ENCODE assay signal across 8 cellular contexts in the genomic region with DNA sequence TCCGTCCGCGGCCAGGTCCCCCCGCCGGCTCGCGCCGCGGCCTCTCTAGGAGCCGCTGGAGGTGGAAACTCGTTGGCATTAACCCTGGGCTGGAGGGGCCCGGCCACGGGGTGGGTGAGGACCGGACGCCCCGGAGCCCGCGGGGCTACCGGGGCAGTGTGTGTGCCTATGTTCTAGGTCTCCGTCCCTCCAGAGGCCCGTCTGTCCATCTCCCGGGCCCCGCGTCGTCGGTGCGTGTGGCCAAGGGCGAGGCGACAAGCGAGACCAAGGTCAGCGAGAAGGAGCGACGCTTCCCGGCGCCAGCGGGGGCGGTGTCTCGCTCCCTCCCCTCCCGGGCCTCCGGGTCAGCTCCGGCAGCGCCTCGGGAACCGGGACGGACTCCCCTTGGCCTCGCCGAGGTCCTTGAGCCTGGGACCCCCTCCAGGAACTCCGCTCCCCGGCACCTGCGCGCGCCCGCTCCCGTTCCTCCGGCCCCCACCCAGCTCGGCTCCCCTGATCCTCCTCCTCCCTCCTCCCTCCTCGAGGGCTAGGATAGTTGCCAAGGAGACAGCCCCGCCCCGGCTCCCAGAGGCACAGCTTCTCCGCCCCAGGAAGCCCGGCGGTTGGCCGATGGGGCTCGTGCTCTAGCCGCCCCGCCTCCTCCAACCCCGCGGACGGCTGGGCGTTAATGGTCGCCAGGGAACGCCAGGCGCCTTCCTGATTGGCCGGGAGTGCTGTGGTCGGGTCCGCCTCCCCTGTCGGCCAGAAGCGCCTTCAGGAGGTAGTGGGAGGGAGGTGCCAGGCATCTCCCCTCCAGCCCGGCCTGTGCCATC. TPM values are rescaled to one million over a fixed set of nuclear protein-coding genes. Genes with fewer than 3 reads are reported as not detected.
DNase-seq lines count a peak whose midpoint lies in the region; ATAC-seq and TF ChIP-seq lines count a peak whose summit lies in the region.

No MANE protein-coding gene starts in this region.

- no peaks in the 10 kb centered on the region for H3K27me3 ChIP-seq in gastroesophageal sphincter

- H3K9me3 Mint-ChIP-seq in activated naive CD4-positive, alpha-beta T cell treated with anti-CD3 and anti-CD28 coated beads, Interleukin-2, amount 10 ng/mL, durations not matched to agents 7 days and 5 days, result no peaks in the 10 kb centered on the region

- ATAC-seq in gastroesophageal sphincter, result peak; percentile 96

- DNase-seq in HFF-Myc (ENCODE audit: extremely low read depth, low read depth) (peak; percentile 87), NAMALWA (ENCODE audit: low spot score) (peak; percentile 97), SK-MEL-5 (ENCODE audit: low read depth, low spot score) (peak; percentile 97), non-pigmented ciliary epithelial cell (ENCODE audit: low read depth) (peak; percentile 78), superior temporal gyrus (ENCODE audit: extremely low spot score) (peak; percentile 96)
- DNase-seq in activated naive CD4-positive, alpha-beta T cell treated with anti-CD3 and anti-CD28 coated beads, Interleukin-2, amount 10 ng/mL, durations not matched to agents 7 days and 5 days, result peak; percentile 98

- 0% methylated on average over 1 of the region's 79 CpGs; no CpG with 5 or more reads in 1 of the 2 donors for WGBS in gastroesophageal sphincter (ENCODE audit: low coverage in 1 of 2), 2 donors

- peak overlapping the region; percentile 82 for H3K27ac Mint-ChIP-seq in activated naive CD4-positive, alpha-beta T cell treated with anti-CD3 and anti-CD28 coated beads, Interleukin-2, amount 10 ng/mL, durations not matched to agents 7 days and 5 days

- H3K4me3 ChIP-seq in GM08714 (ENCODE audit: low read length) (peak overlapping the region; percentile 74), HFF-Myc (replicated peaks; ENCODE audit: low read depth, low read length) (peak overlapping the region; percentile 68), gastroesophageal sphincter (peak overlapping the region; percentile 54 to 94)

- H3K27me3 Mint-ChIP-seq in activated naive CD4-positive, alpha-beta T cell treated with anti-CD3 and anti-CD28 coated beads, Interleukin-2, amount 10 ng/mL, durations not matched to agents 7 days and 5 days, result peaks cover 14% of the 10 kb centered on the region

- no peaks in the 10 kb centered on the region for H3K9me3 ChIP-seq in gastroesophageal sphincter

- H3K36me3 ChIP-seq in gastroesophageal sphincter, result peaks cover 0 to 30% of the 10 kb centered on the region in 2 donors

- no peak for TF ChIP-seq EP300 in gastroesophageal sphincter (IDR thresholded peaks at IDR 0.05)

- H3K27ac ChIP-seq in gastroesophageal sphincter, result peak overlapping the region; percentile 88 to 100 (median 100)

- H3K4me1 Mint-ChIP-seq in activated naive CD4-positive, alpha-beta T cell treated with anti-CD3 and anti-CD28 coated beads, Interleukin-2, amount 10 ng/mL, durations not matched to agents 7 days and 5 days, result peaks cover 42% of the 10 kb centered on the region

- peaks cover 0 to 42% (median 8%) of the 10 kb centered on the region in 3 donors for H3K4me1 ChIP-seq in gastroesophageal sphincter

- H3K4me3 Mint-ChIP-seq in activated naive CD4-positive, alpha-beta T cell treated with anti-CD3 and anti-CD28 coated beads, Interleukin-2, amount 10 ng/mL, durations not matched to agents 7 days and 5 days, result peak overlapping the region; percentile 80

- TF ChIP-seq POLR2A in gastroesophageal sphincter (IDR thresholded peaks at IDR 0.05), result peak; percentile 74 to 85

- H3K36me3 Mint-ChIP-seq in activated naive CD4-positive, alpha-beta T cell treated with anti-CD3 and anti-CD28 coated beads, Interleukin-2, amount 10 ng/mL, durations not matched to agents 7 days and 5 days, result peaks cover 7% of the 10 kb centered on the region

- CTCF ChIA-PET in activated naive CD4-positive, alpha-beta T cell treated with anti-CD3 and anti-CD28 coated beads, Interleukin-2, amount 10 ng/mL, durations not matched to agents 7 days and 5 days (lab: Charles Lee), result interaction anchor here (1.0 to 2.2 kb wide), 3 partner anchors 8 to 88 kb away, joined by 3 to 6 read pairs (median 5); no protein-coding TSS in a partner anchor

- TF ChIP-seq CTCF in HFF-Myc (IDR thresholded peaks at IDR 0.05; ENCODE audit: low read depth, low read length, missing control alignments) (no peak), gastroesophageal sphincter (IDR thresholded peaks at IDR 0.05) (peak in 3 of 4 experiments; percentile 41 to 62 (median 60))

- in situ Hi-C loops in SK-MEL-5 (cut with HindIII; ENCODE audit: low pct_unique_long_range_greater_than_20kb, low sequenced_read_pairs), result no loop called here

RNA-seq across cellular contexts. Expression of a gene that starts 0.7 kb away (rescaled TPM):
- 40.4 and 43.1 TPM in 2 replicates for total RNA-seq in SK-MEL-5 (2014; rRNA removed; shearing (Covaris generic))
- polyA plus RNA-seq in SK-MEL-5 (2015; cell fraction: cytosol; rRNA removed), result 89.3 and 91.0 TPM in 2 replicates
- polyA plus RNA-seq in SK-MEL-5 (2015; cell fraction: nucleus; rRNA removed), result 54.6 and 58.4 TPM in 2 replicates
- 10 to 100 TPM; 41.3 to 87.8 (median 50.9) TPM for total RNA-seq in gastroesophageal sphincter

RNA-seq across cellular contexts. Expression of a gene that starts 7.6 kb away (rescaled TPM):
- 4.1 and 4.6 TPM in 2 replicates for total RNA-seq in SK-MEL-5 (2014; rRNA removed; shearing (Covaris generic))
- 2.3 and 4.6 TPM in 2 replicates for polyA plus RNA-seq in SK-MEL-5 (2015; cell fraction: cytosol; rRNA removed)
- 2.1 and 2.8 TPM in 2 replicates for polyA plus RNA-seq in SK-MEL-5 (2015; cell fraction: nucleus; rRNA removed)
- 10 to 100 TPM; 15.3 to 31.6 (median 19.3) TPM for total RNA-seq in gastroesophageal sphincter

RNA-seq across cellular contexts. Expression of a gene that starts 31.1 kb away (rescaled TPM):
- 4.1 and 4.9 TPM in 2 replicates for total RNA-seq in SK-MEL-5 (2014; rRNA removed; shearing (Covaris generic))
- polyA plus RNA-seq in SK-MEL-5 (2015; cell fraction: cytosol; rRNA removed), result 9.5 and 10.8 TPM in 2 replicates
- 12.1 and 16.6 TPM in 2 replicates for polyA plus RNA-seq in SK-MEL-5 (2015; cell fraction: nucleus; rRNA removed)
- 10 to 100 TPM in 2 of 4 donors, 1 to 10 TPM in 2; 6.3 to 13.1 (median 9.3) TPM for total RNA-seq in gastroesophageal sphincter

RNA-seq across cellular contexts. Expression of a gene that starts 44.5 kb away (rescaled TPM):
- 16.3 and 23.4 TPM in 2 replicates for total RNA-seq in SK-MEL-5 (2014; rRNA removed; shearing (Covaris generic))
- 14.9 and 15.8 TPM in 2 replicates for polyA plus RNA-seq in SK-MEL-5 (2015; cell fraction: cytosol; rRNA removed)
- 11.1 and 14.3 TPM in 2 replicates for polyA plus RNA-seq in SK-MEL-5 (2015; cell fraction: nucleus; rRNA removed)
- 10 to 100 TPM; 15.9 to 22.1 (median 20.8) TPM for total RNA-seq in gastroesophageal sphincter

RNA-seq across cellular contexts. Expression of a gene that starts 54.5 kb away (rescaled TPM):
- not detected in 2 replicates for total RNA-seq in SK-MEL-5 (2014; rRNA removed; shearing (Covaris generic))
- not detected in 2 replicates for polyA plus RNA-seq in SK-MEL-5 (2015; cell fraction: cytosol; rRNA removed)
- polyA plus RNA-seq in SK-MEL-5 (2015; cell fraction: nucleus; rRNA removed), result not detected in 2 replicates
- 1 to 10 TPM in 2 of 4 donors, under 1 TPM in 2; 0.30 to 4.2 (median 0.97) TPM for total RNA-seq in gastroesophageal sphincter

Comparison
In these comparisons a context has a peak if more than half of its experiments do, and no peak if none do; other contexts are left out.
1. Peak in every context shown above with its lines: DNase-seq, ATAC-seq, H3K4me3 ChIP-seq and H3K27ac ChIP-seq.